ENCODE assay signal across 19 cellular contexts in the genomic region with DNA sequence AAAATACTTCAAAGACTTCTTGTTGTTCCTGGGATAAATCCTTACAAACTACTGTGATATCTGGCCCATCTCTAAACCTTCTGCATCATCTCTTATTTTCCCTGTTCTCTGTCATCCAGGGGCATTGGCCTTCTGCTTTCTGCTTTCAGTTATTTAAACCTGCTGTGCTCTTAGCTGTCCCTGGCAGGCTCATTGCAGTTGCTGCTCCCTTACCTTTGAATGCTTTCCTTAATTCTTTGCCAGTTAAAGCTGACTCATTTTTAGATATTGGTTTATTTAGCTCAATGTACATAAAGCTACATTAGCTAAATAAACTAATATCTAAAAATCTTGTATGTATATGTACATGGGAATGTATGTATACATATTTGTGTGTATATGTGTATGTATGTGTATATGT. TPM values are rescaled to one million over a fixed set of nuclear protein-coding genes. Genes with fewer than 3 reads are reported as not detected.
DNase-seq lines count a peak whose midpoint lies in the region; ATAC-seq, FAIRE-seq and TF ChIP-seq lines count a peak whose summit lies in the region.
"Had no signal": no experiment of that assay in that cellular context is flagged by ENCODE, and none has a peak within 500 bp of the region (broad histone marks: within the 10 kb centered on the region; RNA-seq: fewer than 3 reads in every experiment).

No MANE protein-coding gene starts in this region.

- intact Hi-C loops in heart left ventricle (cut with DNase I): loop anchor here in 4 of 10 donors (5.0 to 10.0 kb wide), 6 partner anchors 39 to 126 kb away; a partner anchor contains a TSS
- intact Hi-C loops in right cardiac atrium (cut with DNase I): no loop called here

- DNase-seq in heart left ventricle: no peak
- DNase-seq in right cardiac atrium: no peak
- DNase-seq in SK-N-DZ (ENCODE audit: low spot score): peak; percentile 20
- DNase-seq in osteoblast (ENCODE audit: insufficient read length, low spot score, missing footprints): no peak
- no peak for DNase-seq in AG08396 (ENCODE audit: low spot score)
- no peak for DNase-seq in T1000 (lab: John Stamatoyannopoulos, UW)
- no peak for DNase-seq in GM19239 (ENCODE audit: insufficient read length, low spot score)
- DNase-seq: AML-193; Caco-2; CD8-positive, alpha-beta memory T cell; DND-41; GDM1 had no signal

- no peaks in the 10 kb centered on the region for H3K79me2 ChIP-seq in osteoblast (ENCODE audit: insufficient read depth, low read length)

- no peak for FAIRE-seq in GM19239 (lab: Jason Lieb, UNC)
- FAIRE-seq: GM12892, H1 had no signal

- H3K9me3 ChIP-seq in heart left ventricle: no peaks in the 10 kb centered on the region
- no peaks in the 10 kb centered on the region for H3K9me3 ChIP-seq in right cardiac atrium (ENCODE audit: control insufficient read depth, low read length)
- no peaks in the 10 kb centered on the region for H3K9me3 ChIP-seq in osteoblast (ENCODE audit: low read depth, low read length)
- no peaks in the 10 kb centered on the region for H3K9me3 ChIP-seq in subcutaneous abdominal adipose tissue (ENCODE audit: control insufficient read depth in 5 of 5, low read length in 5 of 5)
- H3K9me3 ChIP-seq: BLaER1, Caco-2, HAP-1 had no signal

- H3K4me3 ChIP-seq in heart left ventricle (peak overlapping the region in 1 of 12 donors; percentile 47), right cardiac atrium (ENCODE audit: low read length) (no peak overlapping the region), osteoblast (ENCODE audit: insufficient read depth, low read length) (no peak overlapping the region), subcutaneous abdominal adipose tissue (ENCODE audit: low read depth in 1 of 5, low read length in 5 of 5) (no peak overlapping the region)
- H3K4me3 ChIP-seq: BLaER1, HAP-1 had no signal

- peak overlapping the region; percentile 6 for H2AFZ ChIP-seq in osteoblast (ENCODE audit: low read length)

- H3K27ac ChIP-seq in heart left ventricle: peak overlapping the region; percentile 22 to 83 (median 65)
- no peak overlapping the region for H3K27ac ChIP-seq in right cardiac atrium (ENCODE audit: low read length)
- H3K27ac ChIP-seq in osteoblast (ENCODE audit: low read depth, low read length): no peak overlapping the region
- peak overlapping the region; percentile 3 for H3K27ac ChIP-seq in subcutaneous abdominal adipose tissue (ENCODE audit: low read depth, low read length)
- H3K27ac ChIP-seq: 22Rv1, BLaER1 had no signal

- ATAC-seq in heart left ventricle: no peak
- no peak for ATAC-seq in right cardiac atrium

- no peak overlapping the region for H3K9ac ChIP-seq in subcutaneous abdominal adipose tissue (ENCODE audit: low read length in 5 of 5)
- H3K9ac ChIP-seq: BLaER1 had no signal

- H3K4me1 ChIP-seq in heart left ventricle (peaks cover 6 to 63% (median 24%) of the 10 kb centered on the region in 12 donors), right cardiac atrium (ENCODE audit: control insufficient read depth, insufficient read depth, low read length) (peaks cover 4% of the 10 kb centered on the region), osteoblast (ENCODE audit: insufficient read depth, low read length) (no peaks in the 10 kb centered on the region), subcutaneous abdominal adipose tissue (ENCODE audit: control insufficient read depth in 5 of 5, insufficient read depth in 5 of 5, low read length in 5 of 5) (peaks cover 0 to 60% (median 32%) of the 10 kb centered on the region in 5 donors)
- H3K4me1 ChIP-seq: BLaER1, Caco-2, HAP-1 had no signal

- H4K20me1 ChIP-seq in osteoblast (ENCODE audit: insufficient read depth, low read length): no peaks in the 10 kb centered on the region
- H4K20me1 ChIP-seq: BLaER1 had no signal

- H3K27me3 ChIP-seq in heart left ventricle: no peaks in the 10 kb centered on the region
- H3K27me3 ChIP-seq in right cardiac atrium (ENCODE audit: control insufficient read depth, insufficient read depth): no peaks in the 10 kb centered on the region
- H3K27me3 ChIP-seq in osteoblast (ENCODE audit: insufficient read depth, low read length): no peaks in the 10 kb centered on the region
- no peaks in the 10 kb centered on the region for H3K27me3 ChIP-seq in subcutaneous abdominal adipose tissue (ENCODE audit: control insufficient read depth in 5 of 5, insufficient read depth in 4 of 5, low read length in 5 of 5)
- H3K27me3 ChIP-seq: BLaER1 had no signal

- no peak overlapping the region for H3K4me2 ChIP-seq in osteoblast (ENCODE audit: insufficient read depth, low read length)
- H3K4me2 ChIP-seq: BLaER1 had no signal

- TF ChIP-seq CTCF in heart left ventricle (IDR thresholded peaks at IDR 0.05): no peak
- no peak for TF ChIP-seq CTCF in osteoblast (IDR thresholded peaks at IDR 0.05; ENCODE audit: extremely low read depth, low read depth, low read length)

- H3K36me3 ChIP-seq in heart left ventricle (no peaks in the 10 kb centered on the region), osteoblast (ENCODE audit: insufficient read depth, low read length) (no peaks in the 10 kb centered on the region), subcutaneous abdominal adipose tissue (ENCODE audit: control insufficient read depth in 5 of 5, insufficient read depth in 5 of 5, low read length in 5 of 5) (no peaks in the 10 kb centered on the region)
- H3K36me3 ChIP-seq: BLaER1, HAP-1 had no signal

- no peak for TF ChIP-seq POLR2A in heart left ventricle (IDR thresholded peaks at IDR 0.05)

RNA-seq across cellular contexts. Expression of a gene that starts 40.6 kb away (rescaled TPM):
- total RNA-seq in heart left ventricle (1,000 to 10,000 TPM in 7 of 9 donors, 100 to 1,000 TPM in 2; 891 to 1,960 (median 1,108) TPM), right cardiac atrium (100 to 1,000 TPM; 460 to 639 (median 554) TPM), osteoblast (22.8 and 39.8 TPM in 2 replicates)
- polyA plus RNA-seq in heart left ventricle (100 to 1,000 TPM; 289 to 529 TPM), right cardiac atrium (570 TPM)
- polyA plus RNA-seq in SK-N-DZ (2014; cell fraction: cytosol; rRNA removed): 0.09 and 0.16 TPM in 2 replicates
- polyA plus RNA-seq in SK-N-DZ (2014; cell fraction: nucleus; rRNA removed): not detected in 2 replicates
- total RNA-seq: Caco-2, HT-29 had no signal
- polyA plus RNA-seq: CD8-positive, alpha-beta memory T cell had no signal

Comparison
In these comparisons a context has a peak if more than half of its experiments do, and no peak if none do; other contexts are left out.
1. H3K27ac ChIP-seq: peak in heart left ventricle (12 of 12) and subcutaneous abdominal adipose tissue (single experiment); none in right cardiac atrium (single experiment) and osteoblast (single experiment).
2. RNA of a gene that starts 40.6 kb away (total RNA-seq): 891 to 1,960 TPM in heart left ventricle and 460 to 639 TPM in right cardiac atrium; 22.8 to 39.8 TPM in osteoblast; every median in the first group is over 10 times any median in the second.